In the genomic region with DNA sequence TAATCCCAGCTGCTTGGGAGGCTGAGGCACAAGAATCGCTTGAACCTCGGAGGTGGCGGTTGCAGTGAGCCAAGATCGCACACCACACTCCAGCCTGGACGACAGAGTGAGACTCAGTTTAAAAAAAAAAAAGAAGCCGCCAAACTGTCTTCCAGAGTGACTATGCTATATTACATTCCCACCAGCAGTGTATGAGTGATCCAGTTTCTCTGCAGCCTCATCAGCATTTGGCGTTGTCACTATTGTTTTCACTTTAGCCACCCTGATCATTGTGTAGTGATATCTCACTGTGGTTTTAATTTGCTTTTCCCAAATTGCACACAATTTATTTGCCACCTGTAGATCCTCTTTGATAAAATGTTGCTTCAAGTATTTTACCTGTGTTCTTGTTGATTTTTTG, we compare ENCODE assay signal across 22 cellular contexts. TPM values are rescaled to one million over a fixed set of nuclear protein-coding genes. Genes with fewer than 3 reads are reported as not detected.
A peak's percentile ranks its signal among the peaks of the same experiment; 100 is the strongest.
DNase-seq lines count a peak whose midpoint lies in the region; ATAC-seq, FAIRE-seq and TF ChIP-seq lines count a peak whose summit lies in the region.
"Had no signal": no experiment of that assay in that cellular context is flagged by ENCODE, and none has a peak within 500 bp of the region (broad histone marks: within the 10 kb centered on the region; RNA-seq: fewer than 3 reads in every experiment).

No MANE protein-coding gene starts in this region.

- CTCF ChIA-PET in K562 (lab: Yijun Ruan, JAX; ENCODE audit: low intra/inter-chr PET ratio): no interaction called here

- TF ChIP-seq CTCF in GM23338 (conservative IDR thresholded peaks at IDR 0.05; ENCODE audit: low read depth in 2 of 2) (no peak), K562 (IDR thresholded peaks at IDR 0.05 in 2 of 3, conservative IDR thresholded peaks at IDR 0.05 in 1 of 3; ENCODE audit: insufficient read depth in 2 of 3, low read depth in 1 of 3, low read length in 3 of 3) (no peak), testis (IDR thresholded peaks at IDR 0.05) (no peak)

- H3F3A ChIP-seq in GM23338 (replicated peaks; ENCODE audit: low read depth): no peaks in the 10 kb centered on the region

- no peaks in the 10 kb centered on the region for H3K9me1 ChIP-seq in K562 (ENCODE audit: control insufficient read depth, insufficient read depth, low read length)

- no peaks in the 10 kb centered on the region for H3K36me3 ChIP-seq in BLaER1
- no peaks in the 10 kb centered on the region for H3K36me3 ChIP-seq in GM23338 (ENCODE audit: insufficient read depth)
- H3K36me3 ChIP-seq in K562 (ENCODE audit: control insufficient read depth, insufficient read depth, low read length): no peaks in the 10 kb centered on the region
- H3K36me3 ChIP-seq in testis (ENCODE audit: low read depth, missing control alignments): no peaks in the 10 kb centered on the region

- H2AFZ ChIP-seq in GM23338 (no peak overlapping the region), K562 (ENCODE audit: low read depth, low read length) (peak overlapping the region; percentile 77)

- H3K4me1 Mint-ChIP-seq in GM23338: peaks cover 14% of the 10 kb centered on the region
- H3K4me1 Mint-ChIP-seq: B cell had no signal

- H3K9me3 ChIP-seq in BLaER1 (no peaks in the 10 kb centered on the region), K562 (replicated peaks; ENCODE audit: control insufficient read depth, insufficient read depth, low read depth, low read length) (no peaks in the 10 kb centered on the region), testis (no peaks in the 10 kb centered on the region)
- H3K9me3 ChIP-seq: A549, Caco-2 had no signal

- ATAC-seq in GM23338 (no peak), K562 (peak; percentile 72)
- ATAC-seq: A549; CD8-positive, alpha-beta T cell; GM12878 had no signal

- H3K4me1 ChIP-seq in BLaER1 (peaks cover 69% of the 10 kb centered on the region), GM23338 (ENCODE audit: insufficient read depth) (peaks cover 13% of the 10 kb centered on the region; the same call in 1 of the 2 replicates), K562 (replicated peaks in 1 of 2; ENCODE audit: control insufficient read depth in 2 of 2, insufficient read depth in 2 of 2, low read length in 2 of 2) (peaks cover 19 to 20% of the 10 kb centered on the region in 2 experiments), testis (peaks cover 14% of the 10 kb centered on the region)
- H3K4me1 ChIP-seq: A549 had no signal

- TF ChIP-seq EP300 in K562 (IDR thresholded peaks at IDR 0.05; ENCODE audit: low read length): peak; percentile 48; the same call in 1 of the 2 replicates

- peaks cover 10% of the 10 kb centered on the region for H3K27me3 Mint-ChIP-seq in GM23338 (ENCODE audit: insufficient read depth, low read depth, poor library complexity)

- no peak overlapping the region for H3K4me3 Mint-ChIP-seq in GM23338
- H3K4me3 Mint-ChIP-seq: B cell; CD4-positive, alpha-beta T cell; CD8-positive, alpha-beta T cell had no signal

- no peaks in the 10 kb centered on the region for H3K36me3 Mint-ChIP-seq in GM23338 (ENCODE audit: low read depth)
- H3K36me3 Mint-ChIP-seq: CD8-positive, alpha-beta T cell had no signal

- H3K27me3 ChIP-seq in BLaER1: no peaks in the 10 kb centered on the region
- H3K27me3 ChIP-seq in GM23338 (ENCODE audit: insufficient read depth): peaks cover 4% of the 10 kb centered on the region; the same call in 1 of the 2 replicates
- H3K27me3 ChIP-seq in K562 (ENCODE audit: control insufficient read depth in 2 of 2, insufficient read depth in 2 of 2, low read length in 2 of 2): no peaks in the 10 kb centered on the region; a peak in 1 of 5 replicates
- H3K27me3 ChIP-seq in testis: no peaks in the 10 kb centered on the region

- no peaks in the 10 kb centered on the region for H3K79me2 ChIP-seq in GM23338 (replicated peaks; ENCODE audit: insufficient read depth)
- no peaks in the 10 kb centered on the region for H3K79me2 ChIP-seq in K562 (ENCODE audit: control insufficient read depth, insufficient read depth, low read length)

- no peak for TF ChIP-seq RAD21 in K562 (CRISPR knock-in tag; conservative IDR thresholded peaks at IDR 0.05 in 1 of 2, IDR thresholded peaks at IDR 0.05 in 1 of 2)

- H3K9me3 Mint-ChIP-seq in GM23338: no peaks in the 10 kb centered on the region
- H3K9me3 Mint-ChIP-seq: CD4-positive, alpha-beta T cell; CD8-positive, alpha-beta T cell had no signal

- H3K9ac ChIP-seq in BLaER1: no peak overlapping the region
- peak overlapping the region; percentile 37 to 82; a peak in 3 of 4 replicates for H3K9ac ChIP-seq in K562 (ENCODE audit: insufficient read depth in 1 of 2, low read depth in 2 of 2, low read length in 2 of 2)

- FAIRE-seq in K562 (lab: Jason Lieb, UNC): peak; percentile 6
- FAIRE-seq: A549, D721Med, G401.6, GM12878, GM12892, GM18507 had no signal

- H4K20me1 ChIP-seq in BLaER1 (no peaks in the 10 kb centered on the region), GM23338 (replicated peaks; ENCODE audit: insufficient read depth) (no peaks in the 10 kb centered on the region), K562 (replicated peaks; ENCODE audit: control insufficient read depth, insufficient read depth, low read length) (no peaks in the 10 kb centered on the region)

- intact Hi-C loops in K562 (cut with micrococcal nuclease) (no loop called here), testis (cut with DNase I; ENCODE audit: low total_unique reads) (no loop called here)

- DNase-seq in GM23338 (ENCODE audit: low spot score): no peak
- peak in 2 of 4 experiments; percentile 40 to 47 for DNase-seq in K562 (ENCODE audit: extremely low read depth in 1 of 4, low spot score in 3 of 4)
- DNase-seq in testis: no peak
- DNase-seq in superior temporal gyrus (ENCODE audit: extremely low spot score): no peak
- DNase-seq in NCI-H2227 (lab: John Stamatoyannopoulos, UW; ENCODE audit: unreplicated experiment): no peak
- no peak for DNase-seq in NK-92 (lab: John Stamatoyannopoulos, UW; ENCODE audit: unreplicated experiment)
- DNase-seq: AML-193; Caco-2; Calu3; CD4-positive, alpha-beta T cell; CD8-positive, alpha-beta T cell; DMS79 treated with DMSO at 0.1 percent for 48 hours had no signal

- H3K27ac Mint-ChIP-seq in GM23338: 0 out of 2 replicates have a peak overlapping the region, but pooled peaks have one; percentile 12
- H3K27ac Mint-ChIP-seq: B cell; CD4-positive, alpha-beta T cell; CD8-positive, alpha-beta T cell had no signal

- POLR2A ChIA-PET in K562 (lab: Yijun Ruan, JAX): interaction anchor here (1.2 to 1.3 kb wide), 2 partner anchors 9 to 13 kb away, joined by 3 to 5 read pairs; no protein-coding TSS in a partner anchor

- H3K4me2 ChIP-seq in BLaER1 (peak overlapping the region; percentile 88), GM23338 (no peak overlapping the region), K562 (ENCODE audit: insufficient read depth, low read length) (peak overlapping the region; percentile 33; the same call in 1 of the 2 replicates)
- H3K4me2 ChIP-seq: A549 had no signal

- TF ChIP-seq POLR2A in K562 (conservative IDR thresholded peaks at IDR 0.05) (no peak), testis (IDR thresholded peaks at IDR 0.05) (no peak)

- no TSS peak for BruUV-seq in K562 (replicated peaks; lab: Mats Ljungman, UMichigan)

- in situ Hi-C loops in K562 (cut with MboI): no loop called here

- 0 out of 2 replicates have a peak overlapping the region, but pooled peaks have one; percentile 11 for H3K4me3 ChIP-seq in BLaER1
- H3K4me3 ChIP-seq in GM23338: no peak overlapping the region
- no peak overlapping the region for H3K4me3 ChIP-seq in K562
- H3K4me3 ChIP-seq in testis: no peak overlapping the region
- H3K4me3 ChIP-seq: A549, GM12878 had no signal

- 20% methylated on average over 7 of the region's 7 CpGs for WGBS in K562 (ENCODE audit: insufficient coverage, low coverage, missing lambda C conversion rate)
- WGBS in testis, 2 donors: 90 to 91% methylated on average over 7 of the region's 7 CpGs

- H3K27ac ChIP-seq in BLaER1 (peak overlapping the region; percentile 97), GM23338 (ENCODE audit: low read depth) (no peak overlapping the region), K562 (ENCODE audit: extremely low read depth, low read depth, low read length) (peak overlapping the region; percentile 33; the same call in 2 of the 3 replicates), testis (peak overlapping the region; percentile 48 to 59)
- H3K27ac ChIP-seq: 22Rv1, C4-2B had no signal

- H3K9me2 ChIP-seq in GM23338 (ENCODE audit: insufficient read depth): no peaks in the 10 kb centered on the region

TF ChIP-seq in GM23338, 12 proteins besides CTCF, POLR2A, EP300 and RAD21 (continues in another document):
- TF ChIP-seq EZH2phosphoT487 (IDR thresholded peaks at IDR 0.05; ENCODE audit: unreplicated experiment): no peak

TF ChIP-seq in K562, 482 proteins besides CTCF, POLR2A, EP300 and RAD21 (continues in another document):
- TF ChIP-seq ZNF444 (CRISPR knock-in tag; IDR thresholded peaks at IDR 0.05): no peak
- TF ChIP-seq KAT2B (IDR thresholded peaks at IDR 0.05; ENCODE audit: low read depth, low read length): no peak
- TF ChIP-seq YY1 (IDR thresholded peaks at IDR 0.05; ENCODE audit: borderline replicate concordance in 1 of 3, control insufficient read depth in 1 of 3, extremely low read depth in 1 of 3, insufficient read depth in 3 of 3, insufficient read length in 1 of 3, insufficient replicate concordance in 2 of 3, low read depth in 1 of 3, low read length in 2 of 3): no peak

RNA-seq across cellular contexts. Expression of gene AKAP12, which starts 6.0 kb away (rescaled TPM):
- total RNA-seq in GM23338 (2014; rRNA removed; shearing (Covaris generic)): 80.2 and 90.1 TPM in 2 replicates
- polyA plus RNA-seq in GM23338 (2016; fragmentation: Nextera tagmentation; extraction: Ambion mirVana) (120 and 137 TPM in 2 replicates), K562 (2011; rRNA removed) (0.32 and 2.0 TPM in 2 replicates), K562 (2014; fragmentation: Illumina TruSeq; extraction: Trizol) (0.64 and 0.67 TPM in 2 replicates), K562 (2014; fragmentation: Nextera tagmentation; extraction: Ambion mirVana) (under 1 TPM; 0.08 to 0.13 TPM), K562 (2014; rRNA removed) (0.18 and 0.49 TPM in 2 replicates), testis (ENCODE audit: insufficient read depth, low read depth, low replicate concordance) (244 TPM)
- total RNA-seq in K562 (2011; cell fraction: chromatin; rRNA removed; ENCODE audit: low replicate concordance): 0.44 and 0.67 TPM in 2 replicates
- 0.26 and 0.50 TPM in 2 replicates for total RNA-seq in K562 (2011; cell fraction: nucleolus; rRNA removed)
- 0.37 and 0.99 TPM in 2 replicates for total RNA-seq in K562 (2011; cell fraction: nucleoplasm; rRNA removed)
- total RNA-seq in K562 (2014; rRNA removed) (0.69 and 0.82 TPM in 2 replicates), K562 (2014; rRNA removed; fragmentation: Illumina TruSeq; extraction: Trizol) (0.55 and 0.93 TPM in 2 replicates), K562 (2015; rRNA removed; fragmentation: Illumina TruSeq; extraction: Trizol) (0.57 and 0.62 TPM in 2 replicates), K562 (2021) (0.72 and 1.0 TPM in 2 replicates), testis (100 to 1,000 TPM; 280 to 287 TPM)
- 0.16 and 0.61 TPM in 2 replicates for polyA plus RNA-seq in K562 (2011; cell fraction: cytosol; rRNA removed)
- polyA plus RNA-seq in K562 (2011; cell fraction: nucleus; rRNA removed): 0.45 and 1.2 TPM in 2 replicates
- polyA plus RNA-seq in K562 (2012): 0.15 and 1.3 TPM in 2 replicates
- polyA minus RNA-seq in K562 (2011; rRNA and poly(A)+ RNA removed): 1.0 and 3.6 TPM in 2 replicates
- polyA minus RNA-seq in K562 (2011; cell fraction: cytosol; rRNA and poly(A)+ RNA removed): 0.82 and 1.6 TPM in 2 replicates
- polyA minus RNA-seq in K562 (2011; cell fraction: nucleus; rRNA and poly(A)+ RNA removed): 0.33 and 0.54 TPM in 2 replicates

Comparison
In these comparisons a context has a peak if more than half of its experiments do, and no peak if none do; other contexts are left out.
1. RNA of gene AKAP12, which starts 6.0 kb away (total RNA-seq): 280 to 287 TPM in testis and 80.2 to 90.1 TPM in GM23338; 0.26 to 1.0 TPM in K562; every median in the first group is over 10 times any median in the second.